In genomic region chr3:39122811-39123210, GRCh38 we compare ENCODE assay signal across 12 cellular contexts. TPM values are rescaled to one million over a fixed set of nuclear protein-coding genes. Genes with fewer than 3 reads are reported as not detected.
A peak's percentile ranks its signal among the peaks of the same experiment; 100 is the strongest.
DNase-seq lines count a peak whose midpoint lies in the region; ATAC-seq and TF ChIP-seq lines count a peak whose summit lies in the region.
"Had no signal": no experiment of that assay in that cellular context is flagged by ENCODE, and none has a peak within 500 bp of the region (broad histone marks: within the 10 kb centered on the region; RNA-seq: fewer than 3 reads in every experiment).

No MANE protein-coding gene starts in this region.

- H3K4me3 Mint-ChIP-seq in activated CD4-positive, alpha-beta memory T cell treated with anti-CD3 and anti-CD28 coated beads for 36 hours, result no peak overlapping the region
- no peak overlapping the region for H3K4me3 Mint-ChIP-seq in glutamatergic neuron (ENCODE audit: unreplicated experiment)
- H3K4me3 Mint-ChIP-seq: immature natural killer cell had no signal

- H3K9me3 Mint-ChIP-seq in activated CD4-positive, alpha-beta memory T cell treated with anti-CD3 and anti-CD28 coated beads for 36 hours, result no peaks in the 10 kb centered on the region
- H3K9me3 Mint-ChIP-seq in glutamatergic neuron (ENCODE audit: unreplicated experiment), result no peaks in the 10 kb centered on the region
- H3K9me3 Mint-ChIP-seq: immature natural killer cell had no signal

- ATAC-seq in GM18502 (IDR thresholded peaks at IDR 0.05; ENCODE audit: poor library complexity, unreplicated experiment) (peak; percentile 77), GM19468 (IDR thresholded peaks at IDR 0.05; ENCODE audit: extremely low read depth, unreplicated experiment) (peak; percentile 35), HG02870 (IDR thresholded peaks at IDR 0.05; ENCODE audit: unreplicated experiment) (peak; percentile 63)

- peak; percentile 52 for DNase-seq in NAMALWA (ENCODE audit: low spot score)
- no peak for DNase-seq in activated CD4-positive, alpha-beta memory T cell treated with anti-CD3 and anti-CD28 coated beads for 36 hours
- DNase-seq in glutamatergic neuron, result no peak
- no peak for DNase-seq in NCI-H1048 (lab: John Stamatoyannopoulos, UW)
- DNase-seq in T-helper 2 cell, result no peak
- DNase-seq: activated CD4-positive, alpha-beta T cell treated with anti-CD3 and anti-CD28 coated beads for 4 hours; immature natural killer cell; MV-4-11; T-helper 1 cell had no signal

- H3K27ac Mint-ChIP-seq in activated CD4-positive, alpha-beta memory T cell treated with anti-CD3 and anti-CD28 coated beads for 36 hours, result no peak overlapping the region
- H3K27ac Mint-ChIP-seq in glutamatergic neuron (ENCODE audit: unreplicated experiment), result no peak overlapping the region
- H3K27ac Mint-ChIP-seq: immature natural killer cell had no signal

- CTCF ChIA-PET in activated CD4-positive, alpha-beta memory T cell treated with anti-CD3 and anti-CD28 coated beads for 36 hours (lab: Charles Lee), result interaction anchor here (1.9 to 9.6 kb wide), 2 partner anchors 68 to 167 kb away, joined by 4 to 173 read pairs; no protein-coding TSS in a partner anchor

- H3K27me3 Mint-ChIP-seq in activated CD4-positive, alpha-beta memory T cell treated with anti-CD3 and anti-CD28 coated beads for 36 hours, result no peaks in the 10 kb centered on the region
- no peaks in the 10 kb centered on the region for H3K27me3 Mint-ChIP-seq in glutamatergic neuron (ENCODE audit: unreplicated experiment)

- H3K4me1 Mint-ChIP-seq in activated CD4-positive, alpha-beta memory T cell treated with anti-CD3 and anti-CD28 coated beads for 36 hours (ENCODE audit: low read depth), result peaks cover 13% of the 10 kb centered on the region
- H3K4me1 Mint-ChIP-seq in glutamatergic neuron (ENCODE audit: low read depth, unreplicated experiment), result peaks cover 7% of the 10 kb centered on the region

- H3K36me3 Mint-ChIP-seq in activated CD4-positive, alpha-beta memory T cell treated with anti-CD3 and anti-CD28 coated beads for 36 hours, result no peaks in the 10 kb centered on the region
- no peaks in the 10 kb centered on the region for H3K36me3 Mint-ChIP-seq in glutamatergic neuron (ENCODE audit: unreplicated experiment)

- intact Hi-C loops in activated CD4-positive, alpha-beta memory T cell treated with anti-CD3 and anti-CD28 coated beads for 36 hours (cut with micrococcal nuclease), result no loop called here

- POLR2A ChIA-PET in activated CD4-positive, alpha-beta memory T cell treated with anti-CD3 and anti-CD28 coated beads for 36 hours (lab: Charles Lee), result no interaction called here

- no peak for TF ChIP-seq CTCF in glutamatergic neuron (IDR thresholded peaks at IDR 0.05; ENCODE audit: partially characterized antibody, unreplicated experiment)

RNA-seq across cellular contexts. Expression of gene TTC21A, which starts 15.3 kb away (rescaled TPM):
- total RNA-seq in activated CD4-positive, alpha-beta memory T cell treated with anti-CD3 and anti-CD28 coated beads for 36 hours, result 1 to 10 TPM; 1.7 to 1.8 TPM
- total RNA-seq in glutamatergic neuron (ENCODE audit: unreplicated experiment), result 7.8 TPM

RNA-seq across cellular contexts. Expression of gene GORASP1, which starts 15.4 kb away (rescaled TPM):
- total RNA-seq in activated CD4-positive, alpha-beta memory T cell treated with anti-CD3 and anti-CD28 coated beads for 36 hours, result 10 to 100 TPM; 32.7 to 34.1 TPM
- 44.6 TPM for total RNA-seq in glutamatergic neuron (ENCODE audit: unreplicated experiment)

RNA-seq across cellular contexts. Expression of gene CSRNP1, which starts 30.6 kb away (rescaled TPM):
- 10 to 100 TPM; 63.0 to 66.2 TPM for total RNA-seq in activated CD4-positive, alpha-beta memory T cell treated with anti-CD3 and anti-CD28 coated beads for 36 hours
- 11.1 TPM for total RNA-seq in glutamatergic neuron (ENCODE audit: unreplicated experiment)
